ENCODE assay signal across 8 cellular contexts in genomic region chr1:9687876-9688582, GRCh38. TPM values are rescaled to one million over a fixed set of nuclear protein-coding genes. Genes with fewer than 3 reads are reported as not detected.
DNase-seq lines count a peak whose midpoint lies in the region; ATAC-seq and TF ChIP-seq lines count a peak whose summit lies in the region.

No MANE protein-coding gene starts in this region.

- no peak overlapping the region for H2BK120ac ChIP-seq in neuronal stem cell (ENCODE audit: low read depth, low read length)

- peak overlapping the region; percentile 85 for H3K23ac ChIP-seq in neuronal stem cell (ENCODE audit: low read depth, low read length, poor library complexity)

- peak overlapping the region; percentile 76 for H3K4me3 ChIP-seq in SK-N-MC
- H3K4me3 ChIP-seq in fibroblast of lung (replicated peaks in 1 of 4; ENCODE audit: control extremely low read depth in 1 of 4, insufficient read depth in 1 of 4, low read depth in 3 of 4, low read length in 4 of 4), result peak overlapping the region; percentile 31 to 56 (median 45)
- peak overlapping the region; percentile 43 to 69 for H3K4me3 ChIP-seq in neuronal stem cell (ENCODE audit: low read length in 2 of 2)

- no peak overlapping the region for H3K14ac ChIP-seq in neuronal stem cell (ENCODE audit: low read length)

- H3K36me3 ChIP-seq in SK-N-MC (ENCODE audit: insufficient read depth, low read length) (no peaks in the 10 kb centered on the region), fibroblast of lung (ENCODE audit: control insufficient read depth, insufficient read depth, low read length) (no peaks in the 10 kb centered on the region), neuronal stem cell (replicated peaks in 1 of 2; ENCODE audit: control insufficient read depth in 2 of 2, insufficient read depth in 2 of 2, low read length in 2 of 2) (no peaks in the 10 kb centered on the region)

- H2BK12ac ChIP-seq in neuronal stem cell (ENCODE audit: low read length), result no peak overlapping the region

- H2BK15ac ChIP-seq in neuronal stem cell (ENCODE audit: low read length), result peak overlapping the region; percentile 11

- H3K9me3 ChIP-seq in SK-N-MC (ENCODE audit: low read depth, low read length), result no peaks in the 10 kb centered on the region
- no peaks in the 10 kb centered on the region for H3K9me3 ChIP-seq in fibroblast of lung (ENCODE audit: control insufficient read depth, insufficient read depth, low read depth, low read length)
- H3K9me3 ChIP-seq in neuronal stem cell (replicated peaks in 1 of 2; ENCODE audit: control insufficient read depth in 2 of 2, insufficient read depth in 1 of 2, low read depth in 1 of 2, low read length in 2 of 2), result no peaks in the 10 kb centered on the region

- peak; percentile 25 for ATAC-seq in GM19438 (IDR thresholded peaks at IDR 0.05; ENCODE audit: low read depth, unreplicated experiment)
- no peak for ATAC-seq in HG02840 (IDR thresholded peaks at IDR 0.05; ENCODE audit: low FRiP score, unreplicated experiment)

- H4K91ac ChIP-seq in neuronal stem cell (ENCODE audit: low read depth, low read length, poor library complexity), result no peak overlapping the region

- H2BK5ac ChIP-seq in neuronal stem cell (ENCODE audit: low read length), result no peak overlapping the region

- H3K18ac ChIP-seq in neuronal stem cell (ENCODE audit: low read length), result peak overlapping the region; percentile 86

- no peak overlapping the region for H2AK5ac ChIP-seq in neuronal stem cell (ENCODE audit: low read depth, low read length)

- no peaks in the 10 kb centered on the region for H4K20me1 ChIP-seq in fibroblast of lung (ENCODE audit: control insufficient read depth, extremely low read depth, insufficient read depth, low read length)

- H4K8ac ChIP-seq in neuronal stem cell (ENCODE audit: low read depth, low read length), result no peak overlapping the region

- no CpG with 5 or more reads among the region's 34 CpGs for WGBS in neuronal stem cell (ENCODE audit: extremely low coverage in 2 of 2, insufficient read length in 2 of 2, insufficient replicate concordance in 1 of 2), 2 donors

- TF ChIP-seq CTCF in fibroblast of lung (conservative IDR thresholded peaks at IDR 0.05 in 1 of 2, IDR thresholded peaks at IDR 0.05 in 1 of 2; ENCODE audit: low read depth in 1 of 2, low read length in 2 of 2), result no peak

- H3K27ac ChIP-seq in SK-N-MC (no peak overlapping the region), fibroblast of lung (ENCODE audit: insufficient read depth, low read length) (no peak overlapping the region), neuronal stem cell (replicated peaks; ENCODE audit: low read length) (no peak overlapping the region)

- H3K4me2 ChIP-seq in fibroblast of lung (ENCODE audit: extremely low read depth, insufficient read depth, low read length) (peak overlapping the region; percentile 79), neuronal stem cell (ENCODE audit: insufficient read depth, low read length, poor library complexity, severe bottlenecking) (peak overlapping the region; percentile 95)

- H3K4me1 ChIP-seq in fibroblast of lung (ENCODE audit: control insufficient read depth, extremely low read depth, insufficient read depth, low read length), result peaks cover 12% of the 10 kb centered on the region
- H3K4me1 ChIP-seq in neuronal stem cell (ENCODE audit: control insufficient read depth in 2 of 2, insufficient read depth in 1 of 2, low read depth in 1 of 2, low read length in 2 of 2), result peaks cover 9 to 10% of the 10 kb centered on the region in 2 donors

- H2AFZ ChIP-seq in fibroblast of lung (ENCODE audit: low read length) (peak overlapping the region; percentile 76), neuronal stem cell (ENCODE audit: low read length) (peak overlapping the region; percentile 94)

- no peaks in the 10 kb centered on the region for H3K79me1 ChIP-seq in neuronal stem cell (ENCODE audit: low read depth, low read length)

- H3K27me3 ChIP-seq in fibroblast of lung (ENCODE audit: control insufficient read depth, insufficient read depth, low read length) (no peaks in the 10 kb centered on the region), neuronal stem cell (ENCODE audit: control insufficient read depth in 3 of 3, insufficient read depth in 3 of 3, low read depth in 1 of 3, low read length in 3 of 3) (peaks cover 0 to 54% (median 35%) of the 10 kb centered on the region in 3 experiments)

- DNase-seq in AG20443 (ENCODE audit: low spot score), result peak; percentile 63
- DNase-seq in SK-N-MC (ENCODE audit: low read depth, low spot score), result no peak
- DNase-seq in fibroblast of lung (ENCODE audit: low read depth in 2 of 2), result peak in 1 of 2 donors; percentile 36
- peak; percentile 29 for DNase-seq in neuronal stem cell (ENCODE audit: low spot score)
- DNase-seq in NCI-H774 (lab: John Stamatoyannopoulos, UW), result no peak
- DNase-seq in NCI-H1694 treated with DMSO at 0.1 percent for 48 hours (lab: John Stamatoyannopoulos, UW), result no peak

- no peaks in the 10 kb centered on the region for H3K79me2 ChIP-seq in fibroblast of lung (ENCODE audit: control insufficient read depth, insufficient read depth, low read length)

- no peak overlapping the region for H3K9ac ChIP-seq in SK-N-MC (ENCODE audit: insufficient read length)
- peak overlapping the region; percentile 13 for H3K9ac ChIP-seq in fibroblast of lung (ENCODE audit: insufficient read depth, low read length)
- H3K9ac ChIP-seq in neuronal stem cell (ENCODE audit: low read depth, low read length, poor library complexity), result no peak overlapping the region

- H3K4ac ChIP-seq in neuronal stem cell (ENCODE audit: low read length), result no peak overlapping the region

RNA-seq across cellular contexts. Expression of gene PIK3CD, which starts 36.5 kb away (rescaled TPM):
- total RNA-seq in fibroblast of lung, result 4.6 and 6.4 TPM in 2 replicates
- polyA plus RNA-seq in fibroblast of lung, result 2.8 TPM in 2 replicates
- 3.5 and 4.1 TPM in 2 replicates for polyA plus RNA-seq in fibroblast of lung (2012)
- polyA minus RNA-seq in fibroblast of lung (ENCODE audit: low replicate concordance), result 6.2 and 10.6 TPM in 2 replicates
- polyA plus RNA-seq in neuronal stem cell (2013, experiment 1 of 2), result 5.9 TPM
- 6.2 TPM for polyA plus RNA-seq in neuronal stem cell (2013, experiment 2 of 2)

Comparison
In these comparisons a context has a peak if more than half of its experiments do, and no peak if none do; other contexts are left out.
1. DNase-seq: peak in AG20443 (single experiment) and neuronal stem cell (single experiment); none in SK-N-MC (single experiment), NCI-H774 (single experiment) and NCI-H1694 treated with DMSO at 0.1 percent for 48 hours (single experiment).
2. Peak in every context shown above with its lines, with median percentiles within 50 percentile points of each other: H3K4me3 ChIP-seq.